1 cellular context compared by ENCODE assay signal in the genomic region with DNA sequence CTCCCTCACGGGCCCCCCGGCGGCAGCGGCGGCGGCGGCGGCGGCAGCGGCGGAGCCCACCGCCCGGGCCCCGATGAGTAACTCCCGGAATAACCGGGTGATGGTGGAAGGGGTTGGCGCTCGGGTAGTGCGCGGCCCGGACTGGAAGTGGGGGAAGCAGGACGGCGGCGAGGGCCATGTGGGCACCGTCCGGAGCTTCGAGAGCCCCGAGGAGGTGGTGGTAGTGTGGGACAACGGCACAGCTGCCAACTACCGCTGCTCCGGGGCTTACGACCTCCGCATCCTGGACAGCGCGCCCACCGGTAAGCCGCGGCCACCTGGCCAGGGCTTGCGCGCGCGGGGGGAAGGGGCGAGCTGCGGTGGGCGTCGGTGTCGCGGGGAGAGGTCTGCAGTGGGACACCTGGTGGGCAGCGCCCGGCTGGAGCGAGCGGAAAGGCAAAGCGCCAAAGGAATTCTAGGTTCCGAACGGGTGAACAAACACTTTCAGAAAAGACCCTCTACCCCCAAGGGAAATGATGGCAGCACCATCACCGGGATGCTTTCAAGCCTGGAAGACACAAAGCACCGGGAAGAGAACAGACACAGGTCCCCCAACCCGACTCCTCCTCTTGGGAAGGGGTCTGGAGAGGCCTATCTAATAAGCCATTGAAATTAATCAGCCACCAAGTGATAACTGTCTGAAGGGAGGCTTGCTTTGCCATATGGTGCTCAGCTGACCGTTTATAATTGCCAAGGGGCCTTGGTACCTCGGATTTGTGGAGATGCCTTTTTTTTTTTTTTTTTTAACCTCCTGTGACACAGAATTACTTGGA.
TF ChIP-seq lines count a peak whose summit lies in the region.

No MANE protein-coding gene starts in this region.

TF ChIP-seq in HepG2, 621 proteins besides CTCF, POLR2A, EP300 and RAD21 (continued from another document):
- TF ChIP-seq, protein P1, sequence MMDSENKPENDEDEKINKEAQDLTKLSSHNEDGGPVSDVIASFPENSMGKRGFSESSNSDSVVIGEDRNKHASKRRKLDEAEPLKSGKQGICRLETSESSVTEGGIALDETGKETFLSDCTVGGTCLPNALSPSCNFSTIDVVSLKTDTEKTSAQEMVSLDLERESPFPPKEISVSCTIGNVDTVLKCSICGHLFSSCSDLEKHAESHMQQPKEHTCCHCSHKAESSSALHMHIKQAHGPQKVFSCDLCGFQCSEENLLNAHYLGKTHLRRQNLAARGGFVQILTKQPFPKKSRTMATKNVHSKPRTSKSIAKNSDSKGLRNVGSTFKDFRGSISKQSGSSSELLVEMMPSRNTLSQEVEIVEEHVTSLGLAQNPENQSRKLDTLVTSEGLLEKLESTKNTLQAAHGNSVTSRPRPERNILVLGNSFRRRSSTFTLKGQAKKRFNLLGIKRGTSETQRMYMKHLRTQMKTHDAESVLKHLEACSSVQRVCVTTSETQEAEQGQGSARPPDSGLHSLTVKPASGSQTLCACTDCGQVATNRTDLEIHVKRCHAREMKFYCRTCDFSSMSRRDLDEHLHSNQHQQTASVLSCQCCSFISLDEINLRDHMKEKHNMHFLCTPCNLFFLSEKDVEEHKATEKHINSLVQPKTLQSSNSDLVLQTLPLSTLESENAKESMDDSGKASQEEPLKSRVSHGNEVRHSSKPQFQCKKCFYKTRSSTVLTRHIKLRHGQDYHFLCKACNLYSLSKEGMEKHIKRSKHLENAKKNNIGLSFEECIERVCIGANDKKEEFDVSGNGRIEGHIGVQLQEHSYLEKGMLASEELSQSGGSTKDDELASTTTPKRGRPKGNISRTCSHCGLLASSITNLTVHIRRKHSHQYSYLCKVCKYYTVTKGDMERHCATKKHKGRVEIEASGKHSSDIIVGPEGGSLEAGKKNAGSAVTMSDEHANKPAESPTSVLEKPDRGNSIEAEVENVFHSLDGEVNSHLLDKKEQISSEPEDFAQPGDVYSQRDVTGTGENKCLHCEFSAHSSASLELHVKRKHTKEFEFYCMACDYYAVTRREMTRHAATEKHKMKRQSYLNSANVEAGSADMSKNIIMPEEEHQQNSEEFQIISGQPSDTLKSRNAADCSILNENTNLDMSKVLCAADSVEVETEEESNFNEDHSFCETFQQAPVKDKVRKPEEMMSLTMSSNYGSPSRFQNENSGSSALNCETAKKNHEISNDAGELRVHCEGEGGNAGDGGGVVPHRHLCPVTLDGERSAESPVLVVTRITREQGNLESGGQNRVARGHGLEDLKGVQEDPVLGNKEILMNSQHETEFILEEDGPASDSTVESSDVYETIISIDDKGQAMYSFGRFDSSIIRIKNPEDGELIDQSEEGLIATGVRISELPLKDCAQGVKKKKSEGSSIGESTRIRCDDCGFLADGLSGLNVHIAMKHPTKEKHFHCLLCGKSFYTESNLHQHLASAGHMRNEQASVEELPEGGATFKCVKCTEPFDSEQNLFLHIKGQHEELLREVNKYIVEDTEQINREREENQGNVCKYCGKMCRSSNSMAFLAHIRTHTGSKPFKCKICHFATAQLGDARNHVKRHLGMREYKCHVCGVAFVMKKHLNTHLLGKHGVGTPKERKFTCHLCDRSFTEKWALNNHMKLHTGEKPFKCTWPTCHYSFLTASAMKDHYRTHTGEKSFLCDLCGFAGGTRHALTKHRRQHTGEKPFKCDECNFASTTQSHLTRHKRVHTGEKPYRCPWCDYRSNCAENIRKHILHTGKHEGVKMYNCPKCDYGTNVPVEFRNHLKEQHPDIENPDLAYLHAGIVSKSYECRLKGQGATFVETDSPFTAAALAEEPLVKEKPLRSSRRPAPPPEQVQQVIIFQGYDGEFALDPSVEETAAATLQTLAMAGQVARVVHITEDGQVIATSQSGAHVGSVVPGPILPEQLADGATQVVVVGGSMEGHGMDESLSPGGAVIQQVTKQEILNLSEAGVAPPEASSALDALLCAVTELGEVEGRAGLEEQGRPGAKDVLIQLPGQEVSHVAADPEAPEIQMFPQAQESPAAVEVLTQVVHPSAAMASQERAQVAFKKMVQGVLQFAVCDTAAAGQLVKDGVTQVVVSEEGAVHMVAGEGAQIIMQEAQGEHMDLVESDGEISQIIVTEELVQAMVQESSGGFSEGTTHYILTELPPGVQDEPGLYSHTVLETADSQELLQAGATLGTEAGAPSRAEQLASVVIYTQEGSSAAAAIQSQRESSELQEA (CRISPR knock-in tag; IDR thresholded peaks at IDR 0.05; ENCODE audit: not compliant biosample characterization): no peak
- TF ChIP-seq ZNF775 (CRISPR knock-in tag; IDR thresholded peaks at IDR 0.05; ENCODE audit: borderline replicate concordance) (no peak), SP5 (CRISPR knock-in tag; IDR thresholded peaks at IDR 0.05; ENCODE audit: borderline replicate concordance, low read depth) (no peak), ZNF652 (CRISPR knock-in tag; IDR thresholded peaks at IDR 0.05; ENCODE audit: borderline replicate concordance, low read depth) (no peak), FOXK1 (CRISPR knock-in tag; IDR thresholded peaks at IDR 0.05; ENCODE audit: borderline replicate concordance, low read depth) (no peak), CBX2 (IDR thresholded peaks at IDR 0.05; ENCODE audit: low read depth, low read length) (no peak), CBX2 (CRISPR knock-in tag; IDR thresholded peaks at IDR 0.05; ENCODE audit: low read depth) (no peak), MAFF (IDR thresholded peaks at IDR 0.05; ENCODE audit: low read depth, low read length) (no peak), ZBTB7A (CRISPR knock-in tag; IDR thresholded peaks at IDR 0.05) (peak; percentile 83), KAT8 (CRISPR knock-in tag; IDR thresholded peaks at IDR 0.05) (no peak), ZNF850 (CRISPR knock-in tag; conservative IDR thresholded peaks at IDR 0.05) (no peak), BRD4 (CRISPR knock-in tag; IDR thresholded peaks at IDR 0.05) (no peak), HNF4A (CRISPR knock-in tag; IDR thresholded peaks at IDR 0.05) (no peak), SALL1 (CRISPR knock-in tag; IDR thresholded peaks at IDR 0.05) (peak; percentile 43; the same call in 1 of the 2 replicates), AKAP8 (CRISPR knock-in tag; IDR thresholded peaks at IDR 0.05) (no peak), NFKB2 (CRISPR knock-in tag; IDR thresholded peaks at IDR 0.05; ENCODE audit: borderline replicate concordance) (no peak)
- TF ChIP-seq, protein P2, sequence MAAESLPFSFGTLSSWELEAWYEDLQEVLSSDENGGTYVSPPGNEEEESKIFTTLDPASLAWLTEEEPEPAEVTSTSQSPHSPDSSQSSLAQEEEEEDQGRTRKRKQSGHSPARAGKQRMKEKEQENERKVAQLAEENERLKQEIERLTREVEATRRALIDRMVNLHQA (CRISPR knock-in tag; IDR thresholded peaks at IDR 0.05): no peak
- TF ChIP-seq, protein P3, sequence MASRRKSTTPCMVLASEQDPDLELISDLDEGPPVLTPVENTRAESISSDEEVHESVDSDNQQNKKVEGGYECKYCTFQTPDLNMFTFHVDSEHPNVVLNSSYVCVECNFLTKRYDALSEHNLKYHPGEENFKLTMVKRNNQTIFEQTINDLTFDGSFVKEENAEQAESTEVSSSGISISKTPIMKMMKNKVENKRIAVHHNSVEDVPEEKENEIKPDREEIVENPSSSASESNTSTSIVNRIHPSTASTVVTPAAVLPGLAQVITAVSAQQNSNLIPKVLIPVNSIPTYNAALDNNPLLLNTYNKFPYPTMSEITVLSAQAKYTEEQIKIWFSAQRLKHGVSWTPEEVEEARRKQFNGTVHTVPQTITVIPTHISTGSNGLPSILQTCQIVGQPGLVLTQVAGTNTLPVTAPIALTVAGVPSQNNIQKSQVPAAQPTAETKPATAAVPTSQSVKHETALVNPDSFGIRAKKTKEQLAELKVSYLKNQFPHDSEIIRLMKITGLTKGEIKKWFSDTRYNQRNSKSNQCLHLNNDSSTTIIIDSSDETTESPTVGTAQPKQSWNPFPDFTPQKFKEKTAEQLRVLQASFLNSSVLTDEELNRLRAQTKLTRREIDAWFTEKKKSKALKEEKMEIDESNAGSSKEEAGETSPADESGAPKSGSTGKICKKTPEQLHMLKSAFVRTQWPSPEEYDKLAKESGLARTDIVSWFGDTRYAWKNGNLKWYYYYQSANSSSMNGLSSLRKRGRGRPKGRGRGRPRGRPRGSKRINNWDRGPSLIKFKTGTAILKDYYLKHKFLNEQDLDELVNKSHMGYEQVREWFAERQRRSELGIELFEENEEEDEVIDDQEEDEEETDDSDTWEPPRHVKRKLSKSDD (CRISPR knock-in tag; IDR thresholded peaks at IDR 0.05; ENCODE audit: low read depth): no peak
- TF ChIP-seq, protein P4, sequence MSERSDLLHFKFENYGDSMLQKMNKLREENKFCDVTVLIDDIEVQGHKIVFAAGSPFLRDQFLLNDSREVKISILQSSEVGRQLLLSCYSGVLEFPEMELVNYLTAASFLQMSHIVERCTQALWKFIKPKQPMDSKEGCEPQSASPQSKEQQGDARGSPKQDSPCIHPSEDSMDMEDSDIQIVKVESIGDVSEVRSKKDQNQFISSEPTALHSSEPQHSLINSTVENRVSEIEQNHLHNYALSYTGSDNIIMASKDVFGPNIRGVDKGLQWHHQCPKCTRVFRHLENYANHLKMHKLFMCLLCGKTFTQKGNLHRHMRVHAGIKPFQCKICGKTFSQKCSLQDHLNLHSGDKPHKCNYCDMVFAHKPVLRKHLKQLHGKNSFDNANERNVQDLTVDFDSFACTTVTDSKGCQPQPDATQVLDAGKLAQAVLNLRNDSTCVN (CRISPR knock-in tag; IDR thresholded peaks at IDR 0.05; ENCODE audit: borderline replicate concordance): no peak
TF ChIP-seq in HepG2: peak in this region for 37.
